ENCODE assay signal across 14 cellular contexts in genomic region chr7:4527988-4528641, GRCh38.
A peak's percentile ranks its signal among the peaks of the same experiment; 100 is the strongest.
DNase-seq lines count a peak whose midpoint lies in the region; ATAC-seq, FAIRE-seq and TF ChIP-seq lines count a peak whose summit lies in the region.
"Had no signal": no experiment of that assay in that cellular context is flagged by ENCODE, and none has a peak within 500 bp of the region (broad histone marks: within the 10 kb centered on the region; RNA-seq: fewer than 3 reads in every experiment).

No MANE protein-coding gene starts in this region.

- TF ChIP-seq POLR2A in HepG2 (IDR thresholded peaks at IDR 0.05; ENCODE audit: insufficient read depth in 1 of 2, low read depth in 2 of 2, low read length in 2 of 2) (no peak), right lobe of liver (IDR thresholded peaks at IDR 0.05) (no peak)

- H3K27ac Mint-ChIP-seq in stimulated activated naive B cell treated with anti-CD40 and anti-IgM and Interleukin-4, amounts not matched to agents 10 μg/mL and 1 μg/mL and 100 μg/mL, for 72 hours, result no peak overlapping the region
- no peak overlapping the region for H3K27ac Mint-ChIP-seq in HFFc6
- H3K27ac Mint-ChIP-seq: CD14-positive monocyte; CD8-positive, alpha-beta memory T cell had no signal

- no TSS peak for BruUV-seq in HepG2 (replicated peaks; lab: Mats Ljungman, UMichigan)

- no peaks in the 10 kb centered on the region for H4K20me1 ChIP-seq in HepG2 (ENCODE audit: insufficient read depth, low read length)

- no peak for TF ChIP-seq RAD21 in HepG2 (CRISPR knock-in tag; IDR thresholded peaks at IDR 0.05)

- H3K27me3 Mint-ChIP-seq in stimulated activated naive B cell treated with anti-CD40 and anti-IgM and Interleukin-4, amounts not matched to agents 10 μg/mL and 1 μg/mL and 100 μg/mL, for 72 hours, result peaks cover 12 to 13% of the 10 kb centered on the region in 2 donors
- no peaks in the 10 kb centered on the region; the same call in 1 of the 2 replicates for H3K27me3 Mint-ChIP-seq in HFFc6 (ENCODE audit: insufficient read depth)

- H3K4me3 ChIP-seq in HepG2 (replicated peaks in 1 of 3; ENCODE audit: insufficient read depth in 1 of 3, low read depth in 2 of 3, low read length in 3 of 3), result no peak overlapping the region
- H3K4me3 ChIP-seq in right lobe of liver, result no peak overlapping the region
- H3K4me3 ChIP-seq: GM12878 had no signal

- H3K79me2 ChIP-seq in HepG2 (ENCODE audit: insufficient read depth, low read length), result no peaks in the 10 kb centered on the region

- no peaks in the 10 kb centered on the region; a peak in 1 of 5 replicates for H3K27me3 ChIP-seq in HepG2 (ENCODE audit: control insufficient read depth in 1 of 2, insufficient read depth in 2 of 2, low read length in 2 of 2)
- no peaks in the 10 kb centered on the region for H3K27me3 ChIP-seq in right lobe of liver

- H3K36me3 Mint-ChIP-seq in stimulated activated naive B cell treated with anti-CD40 and anti-IgM and Interleukin-4, amounts not matched to agents 10 μg/mL and 1 μg/mL and 100 μg/mL, for 72 hours, result no peaks in the 10 kb centered on the region
- no peaks in the 10 kb centered on the region for H3K36me3 Mint-ChIP-seq in HFFc6 (ENCODE audit: low read depth)
- H3K36me3 Mint-ChIP-seq: CD14-positive monocyte; CD8-positive, alpha-beta memory T cell had no signal

- no peak for TF ChIP-seq CTCF in HepG2 (CRISPR knock-in tag; IDR thresholded peaks at IDR 0.05)
- no peak for TF ChIP-seq CTCF in right lobe of liver (IDR thresholded peaks at IDR 0.05)
- no peak for TF ChIP-seq CTCF in HFFc6 (IDR thresholded peaks at IDR 0.05)

- FAIRE-seq in HepG2 (lab: Jason Lieb, UNC), result no peak
- FAIRE-seq: A204.1, GM12878, GM18507, H54 had no signal

- CTCF ChIA-PET in HepG2 (lab: Yijun Ruan, JAX; ENCODE audit: low intra/inter-chr PET ratio, low total read pairs), result interaction anchor here (0.7 kb wide), 1 partner anchor 54 kb away, joined by 3 read pairs; no protein-coding TSS in a partner anchor

- H3K27ac ChIP-seq in HepG2 (ENCODE audit: extremely low read length, insufficient read depth, low read length) (no peak overlapping the region), right lobe of liver (no peak overlapping the region)

- H3K9me3 ChIP-seq in HepG2 (ENCODE audit: low read length) (no peaks in the 10 kb centered on the region), right lobe of liver (no peaks in the 10 kb centered on the region)
- H3K9me3 ChIP-seq: Caco-2 had no signal

- H3K36me3 ChIP-seq in HepG2 (replicated peaks in 1 of 2; ENCODE audit: control insufficient read depth in 1 of 2, insufficient read depth in 2 of 2, low read length in 2 of 2), result no peaks in the 10 kb centered on the region
- no peaks in the 10 kb centered on the region for H3K36me3 ChIP-seq in right lobe of liver

- DNase-seq in HepG2 (ENCODE audit: low spot score) (no peak), right lobe of liver (no peak), LHCN-M2 (ENCODE audit: low read depth) (peak; percentile 20), RKO (ENCODE audit: low spot score) (peak; percentile 9), HFFc6 (no peak)
- DNase-seq in stimulated activated naive B cell treated with anti-CD40 and anti-IgM and Interleukin-4, amounts not matched to agents 10 μg/mL and 1 μg/mL and 100 μg/mL, for 72 hours, result no peak
- DNase-seq in stimulated activated CD4-positive, alpha-beta T cell treated with anti-CD3 and anti-CD28 coated beads, Interleukin-4, amount 100 ng/mL, for 1 hour, result no peak
- DNase-seq: CD8-positive, alpha-beta memory T cell had no signal

- H3K4me3 Mint-ChIP-seq in stimulated activated naive B cell treated with anti-CD40 and anti-IgM and Interleukin-4, amounts not matched to agents 10 μg/mL and 1 μg/mL and 100 μg/mL, for 72 hours, result no peak overlapping the region
- H3K4me3 Mint-ChIP-seq in HFFc6, result no peak overlapping the region
- H3K4me3 Mint-ChIP-seq: CD14-positive monocyte; CD8-positive, alpha-beta memory T cell had no signal

- H3K4me1 ChIP-seq in HepG2 (ENCODE audit: insufficient read depth, low read length), result no peaks in the 10 kb centered on the region
- H3K4me1 ChIP-seq in right lobe of liver, result no peaks in the 10 kb centered on the region
- H3K4me1 ChIP-seq: Caco-2 had no signal

- no peaks in the 10 kb centered on the region for H3K4me1 Mint-ChIP-seq in stimulated activated naive B cell treated with anti-CD40 and anti-IgM and Interleukin-4, amounts not matched to agents 10 μg/mL and 1 μg/mL and 100 μg/mL, for 72 hours
- no peaks in the 10 kb centered on the region for H3K4me1 Mint-ChIP-seq in HFFc6 (ENCODE audit: low read depth)
- H3K4me1 Mint-ChIP-seq: CD14-positive monocyte; CD8-positive, alpha-beta memory T cell had no signal

- POLR2A ChIA-PET in HepG2 (lab: Yijun Ruan, JAX), result no interaction called here

- no peak for TF ChIP-seq EP300 in HepG2 (IDR thresholded peaks at IDR 0.05; ENCODE audit: low read depth in 2 of 2, low read length in 2 of 2)
- TF ChIP-seq EP300 in HepG2 (CRISPR knock-in tag; IDR thresholded peaks at IDR 0.05; ENCODE audit: borderline replicate concordance), result no peak

- no peak overlapping the region for H2AFZ ChIP-seq in HepG2 (ENCODE audit: low read length)

- H3K9me3 Mint-ChIP-seq in stimulated activated naive B cell treated with anti-CD40 and anti-IgM and Interleukin-4, amounts not matched to agents 10 μg/mL and 1 μg/mL and 100 μg/mL, for 72 hours, result peaks cover 4% of the 10 kb centered on the region in 2 donors
- H3K9me3 Mint-ChIP-seq in HFFc6, result peaks cover 50% of the 10 kb centered on the region
- H3K9me3 Mint-ChIP-seq: CD8-positive, alpha-beta memory T cell had no signal

- 33% methylated on average over 6 of the region's 8 CpGs for WGBS in HepG2 (ENCODE audit: low lambda C conversion rate)
- whole genome bisulfite sequencing in right lobe of liver (ENCODE audit: insufficient coverage, low coverage, low lambda C conversion rate, missing lambda C conversion rate), result 67% methylated on average over 6 of the region's 8 CpGs

- in situ Hi-C loops in HepG2 (cut with HindIII; ENCODE audit: extremely low pct_ligation_motif_present, low pct_unique_long_range_greater_than_20kb), result no loop called here

- H3K4me2 ChIP-seq in HepG2 (ENCODE audit: low read depth, low read length), result no peak overlapping the region

- ATAC-seq in HepG2, result no peak
- ATAC-seq in right lobe of liver, result no peak
- ATAC-seq in stimulated activated naive B cell treated with anti-CD40 and anti-IgM and Interleukin-4, amounts not matched to agents 10 μg/mL and 1 μg/mL and 100 μg/mL, for 72 hours (replicated peaks), result no peak
- ATAC-seq: GM12878 had no signal

- H3K9ac ChIP-seq in HepG2 (ENCODE audit: insufficient read depth, low read depth, low read length), result no peak overlapping the region

- intact Hi-C loops in HepG2 (cut with micrococcal nuclease; ENCODE audit: unreplicated experiment), result no loop called here
- intact Hi-C loops in right lobe of liver (cut with DNase I), result no loop called here

TF ChIP-seq in HepG2, 621 proteins besides CTCF, POLR2A, EP300 and RAD21:
- TF ChIP-seq ZNF652 (CRISPR knock-in tag; IDR thresholded peaks at IDR 0.05; ENCODE audit: borderline replicate concordance, low read depth) (peak; percentile 57; the same call in 1 of the 2 replicates), FOSL2 (CRISPR knock-in tag; IDR thresholded peaks at IDR 0.05) (0 out of 2 replicates have a peak, but pooled peaks have one; percentile 6), THAP7 (CRISPR knock-in tag; IDR thresholded peaks at IDR 0.05) (no peak)

Comparison
In these comparisons a context has a peak if more than half of its experiments do, and no peak if none do; other contexts are left out.
1. DNase-seq: peak in LHCN-M2 (single experiment) and RKO (single experiment); none in HepG2 (single experiment), right lobe of liver (0 of 3), stimulated activated naive B cell treated with anti-CD40 and anti-IgM and Interleukin-4, amounts not matched to agents 10 μg/mL and 1 μg/mL and 100 μg/mL, for 72 hours (single experiment), stimulated activated CD4-positive, alpha-beta T cell treated with anti-CD3 and anti-CD28 coated beads, Interleukin-4, amount 100 ng/mL, for 1 hour (single experiment) and HFFc6 (single experiment).